14 cellular contexts compared by ENCODE assay signal in genomic region chr7:36396150-36396549, GRCh38. TPM values are rescaled to one million over a fixed set of nuclear protein-coding genes. Genes with fewer than 3 reads are reported as not detected.
DNase-seq lines count a peak whose midpoint lies in the region; ATAC-seq and TF ChIP-seq lines count a peak whose summit lies in the region.
"Had no signal": no experiment of that assay in that cellular context is flagged by ENCODE, and none has a peak within 500 bp of the region (broad histone marks: within the 10 kb centered on the region; RNA-seq: fewer than 3 reads in every experiment).

No MANE protein-coding gene starts in this region.

- H3K79me2 ChIP-seq in Karpas-422 (ENCODE audit: low read length) = peaks cover 91% of the 10 kb centered on the region

- peaks cover 75% of the 10 kb centered on the region for H3K36me3 ChIP-seq in Karpas-422 (ENCODE audit: insufficient read depth, low read length)
- H3K36me3 ChIP-seq: stomach had no signal

- H4K20me1 ChIP-seq in Karpas-422 (ENCODE audit: insufficient read depth, low read depth, low read length) = no peaks in the 10 kb centered on the region

- H2AFZ ChIP-seq in Karpas-422 (ENCODE audit: low read length) = no peak overlapping the region

- H3K4me1 ChIP-seq in Karpas-422 (ENCODE audit: low read length) = peaks cover 12% of the 10 kb centered on the region

- H3K9me3 ChIP-seq in Karpas-422 (ENCODE audit: low read length) = peaks cover 22% of the 10 kb centered on the region
- H3K9me3 ChIP-seq: stomach had no signal

- no peak for ATAC-seq in HG02852 (IDR thresholded peaks at IDR 0.05; ENCODE audit: unreplicated experiment)

- H3K4me2 ChIP-seq in Karpas-422 (ENCODE audit: low read depth, low read length, poor library complexity, severe bottlenecking) = no peak overlapping the region

- H3K9me2 ChIP-seq in Karpas-422 (replicated peaks; ENCODE audit: insufficient read depth, low read length) = no peaks in the 10 kb centered on the region

- H3K9ac ChIP-seq in Karpas-422 (ENCODE audit: low read length) = no peak overlapping the region

- no peak for TF ChIP-seq CTCF in cardiac fibroblast (IDR thresholded peaks at IDR 0.05; ENCODE audit: low read depth, low read length)

- H3K27ac ChIP-seq in Karpas-422 (ENCODE audit: low read length) = no peak overlapping the region
- H3K27ac ChIP-seq: stomach had no signal

- H3K4me3 ChIP-seq in cardiac fibroblast (replicated peaks in 1 of 2; ENCODE audit: low read depth in 2 of 2, low read length in 2 of 2) = no peak overlapping the region
- H3K4me3 ChIP-seq in Karpas-422 (ENCODE audit: low read length) = no peak overlapping the region
- H3K4me3 ChIP-seq: stomach had no signal

- H3K27me3 ChIP-seq in Karpas-422 (ENCODE audit: low read length) = no peaks in the 10 kb centered on the region
- H3K27me3 ChIP-seq: stomach had no signal

- DNase-seq in activated gamma-delta T cell treated with Interleukin-2 at 50 U/mL for 16 hours (peak; percentile 7), activated gamma-delta T cell (lab: John Stamatoyannopoulos, UW) (no peak), MV-4-11 (lab: John Stamatoyannopoulos, UW) (peak; percentile 29), cardiac fibroblast (ENCODE audit: low read depth in 2 of 2) (peak; percentile 19 to 23), myocyte (ENCODE audit: low read depth) (peak; percentile 30), NCI-H146 (lab: John Stamatoyannopoulos, UW) (no peak), Karpas-422 (no peak)
- DNase-seq: activated CD4-positive, alpha-beta T cell treated with anti-CD3 and anti-CD28 coated beads, Interleukin-2, amount 50 U/mL, for 48 hours; GF-D8; naive B cell; NCI-H1436 treated with DMSO at 0.1 percent for 48 hours; SHP77 treated with DMSO at 0.1 percent for 48 hours; stomach had no signal

RNA-seq across cellular contexts. Expression of gene ANLN, which starts 6.5 kb away (rescaled TPM):
- total RNA-seq in myocyte = 37.0 and 41.4 TPM in 2 replicates
- 2.7 TPM for polyA plus RNA-seq in myocyte (2012)
- 23.1 and 27.5 TPM in 2 replicates for total RNA-seq in Karpas-422 (2014; rRNA removed; shearing (Covaris generic); ENCODE audit: low replicate concordance)

Comparison
In these comparisons a context has a peak if more than half of its experiments do, and no peak if none do; other contexts are left out.
1. DNase-seq: peak in activated gamma-delta T cell treated with Interleukin-2 at 50 U/mL for 16 hours (single experiment), MV-4-11 (single experiment), cardiac fibroblast (2 of 2) and myocyte (single experiment); none in activated gamma-delta T cell (single experiment), NCI-H146 (single experiment) and Karpas-422 (single experiment).